ENCODE assay signal across 27 cellular contexts in the genomic region with DNA sequence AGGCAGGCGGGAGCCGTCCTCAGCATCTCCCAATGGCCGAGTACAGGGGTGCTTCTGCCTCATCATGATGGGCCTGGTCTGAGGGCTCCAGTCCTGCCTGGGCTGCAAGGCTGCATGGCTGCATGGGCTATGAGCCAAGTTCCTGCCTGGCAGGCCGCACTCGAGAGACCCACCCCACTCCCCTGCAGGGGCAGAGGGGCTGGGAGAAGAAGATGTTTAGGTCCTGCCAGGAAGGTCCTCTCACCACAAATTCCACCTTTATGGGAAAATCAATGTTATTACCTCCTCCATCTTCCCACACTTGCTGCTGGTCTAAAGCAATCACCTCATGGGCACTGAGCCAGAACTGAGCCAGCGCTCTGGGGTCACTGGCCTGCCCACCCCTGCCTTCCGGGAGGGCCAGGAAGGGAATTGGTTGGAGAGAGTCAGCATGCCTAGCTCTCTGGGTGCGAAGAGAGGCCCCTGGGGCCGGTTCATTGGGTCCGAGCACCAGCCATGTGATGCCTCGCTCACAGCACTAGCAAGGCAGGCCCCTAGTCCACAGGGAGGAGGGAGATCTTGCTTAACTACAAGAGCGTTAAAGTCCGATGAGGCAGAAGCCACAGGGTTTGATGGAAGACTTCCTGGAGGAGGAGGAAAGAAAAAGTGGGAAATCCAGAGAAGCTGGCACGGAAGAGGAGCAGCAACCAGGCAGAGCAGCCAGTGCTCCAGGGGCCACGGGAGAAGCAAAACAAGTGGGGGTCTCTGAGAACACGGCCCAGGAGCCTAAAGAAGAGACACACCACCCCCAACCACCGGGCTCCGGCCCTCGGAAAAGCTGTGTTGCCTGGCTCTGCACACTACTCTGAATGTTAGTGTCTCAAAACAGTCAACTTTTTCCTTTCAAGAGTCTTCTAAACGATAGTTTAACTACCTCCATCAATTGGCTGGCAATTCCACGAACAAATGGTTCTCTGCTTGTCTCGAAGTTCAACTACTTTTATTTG.
DNase-seq lines count a peak whose midpoint lies in the region; ATAC-seq and TF ChIP-seq lines count a peak whose summit lies in the region.
"Had no signal": no experiment of that assay in that cellular context is flagged by ENCODE, and none has a peak within 500 bp of the region (broad histone marks: within the 10 kb centered on the region; RNA-seq: fewer than 3 reads in every experiment).

No MANE protein-coding gene starts in this region.

- H3K4me3 ChIP-seq in RWPE2 (ENCODE audit: severe bottlenecking) = no peak overlapping the region
- H3K4me3 ChIP-seq in right cardiac atrium (ENCODE audit: low read length) = no peak overlapping the region
- H3K4me3 ChIP-seq: coronary artery, GM23338, MG63, PC-9, stomach, tibial artery had no signal

- ATAC-seq in RWPE2 (ENCODE audit: low read depth) (no peak), right cardiac atrium (no peak)
- ATAC-seq: activated CD4-positive, CD25-positive, alpha-beta regulatory T cell treated with anti-CD3 and anti-CD28 coated beads, Interleukin-2, amount 50 U/mL, for 24 hours; activated CD8-positive, alpha-beta T cell treated with anti-CD3 and anti-CD28 coated beads for 36 hours; T-cell had no signal

- 91% methylated on average over 22 of the region's 22 CpGs for WGBS in right cardiac atrium

- H3K36me3 ChIP-seq in RWPE2 (ENCODE audit: low read depth) = no peaks in the 10 kb centered on the region
- H3K36me3 ChIP-seq: MG63 had no signal

- H3K27ac ChIP-seq in RWPE2 (ENCODE audit: poor library complexity, severe bottlenecking) = no peak overlapping the region
- no peak overlapping the region for H3K27ac ChIP-seq in right cardiac atrium (ENCODE audit: low read length)
- H3K27ac ChIP-seq: coronary artery, parathyroid adenoma, PC-9, stomach, tibial artery had no signal

- no peaks in the 10 kb centered on the region for H3K9me3 ChIP-seq in RWPE2 (ENCODE audit: severe bottlenecking)
- H3K9me3 ChIP-seq in right cardiac atrium (ENCODE audit: control insufficient read depth, low read length) = no peaks in the 10 kb centered on the region
- H3K9me3 ChIP-seq: MG63, stomach, tibial artery had no signal

- intact Hi-C loops in right cardiac atrium (cut with DNase I) = no loop called here
- intact Hi-C loops in posterior vena cava (cut with DNase I) = no loop called here

- no peaks in the 10 kb centered on the region for H3K4me1 ChIP-seq in RWPE2 (ENCODE audit: insufficient read depth, poor library complexity, severe bottlenecking)
- no peaks in the 10 kb centered on the region for H3K4me1 ChIP-seq in right cardiac atrium (ENCODE audit: control insufficient read depth, insufficient read depth, low read length)
- H3K4me1 ChIP-seq: parathyroid adenoma, tibial artery had no signal

- H3K27me3 ChIP-seq in RWPE2 (ENCODE audit: insufficient read depth, poor library complexity, severe bottlenecking) = no peaks in the 10 kb centered on the region
- no peaks in the 10 kb centered on the region for H3K27me3 ChIP-seq in right cardiac atrium (ENCODE audit: control insufficient read depth, insufficient read depth)
- H3K27me3 ChIP-seq: MG63, stomach, tibial artery had no signal

- TF ChIP-seq CTCF in RWPE2 (IDR thresholded peaks at IDR 0.05; ENCODE audit: poor library complexity, severe bottlenecking) (no peak), GM10266 (IDR thresholded peaks at IDR 0.05; ENCODE audit: control insufficient read depth, insufficient read depth, low read depth, missing control alignments) (no peak)

- DNase-seq in NCI-H2227 treated with DMSO at 0.1 percent for 48 hours (lab: John Stamatoyannopoulos, UW) = peak; percentile 30
- no peak for DNase-seq in NCI-H2227 (lab: John Stamatoyannopoulos, UW; ENCODE audit: unreplicated experiment)
- peak; percentile 39 for DNase-seq in RWPE2 (ENCODE audit: low spot score)
- peak in 2 of 3 donors; percentile 28 to 43 for DNase-seq in right cardiac atrium
- DNase-seq in posterior vena cava (ENCODE audit: low spot score) = peak; percentile 66
- no peak for DNase-seq in HPDE6-E6E7 (ENCODE audit: extremely low spot score)
- DNase-seq in GM10266 (ENCODE audit: extremely low spot score) = no peak
- DNase-seq in NOMO-1 treated with dmso at 0.1 percent for 144 hours (lab: John Stamatoyannopoulos, UW; ENCODE audit: unreplicated experiment) = no peak
- DNase-seq: 8988T; activated CD8-positive, alpha-beta T cell treated with anti-CD3 and anti-CD28 coated beads for 36 hours; activated gamma-delta T cell treated with Interleukin-2 at 50 U/mL for 16 hours; AML-193; GF-D8; KBM-7; mesendoderm; MG63; naive B cell; PC-9; SIG-M5; stimulated activated CD8-positive, alpha-beta memory T cell treated with anti-CD3 and anti-CD28 coated beads, Interleukin-4, amount 100 ng/mL, for 48 hours; stomach; T-cell; tibial artery had no signal

Comparison
In these comparisons a context has a peak if more than half of its experiments do, and no peak if none do; other contexts are left out.
1. DNase-seq: peak in NCI-H2227 treated with DMSO at 0.1 percent for 48 hours (single experiment), RWPE2 (single experiment), right cardiac atrium (2 of 3) and posterior vena cava (single experiment); none in NCI-H2227 (single experiment), HPDE6-E6E7 (single experiment), GM10266 (single experiment) and NOMO-1 treated with dmso at 0.1 percent for 144 hours (single experiment).